ENCODE assay signal across 18 cellular contexts in the genomic region with DNA sequence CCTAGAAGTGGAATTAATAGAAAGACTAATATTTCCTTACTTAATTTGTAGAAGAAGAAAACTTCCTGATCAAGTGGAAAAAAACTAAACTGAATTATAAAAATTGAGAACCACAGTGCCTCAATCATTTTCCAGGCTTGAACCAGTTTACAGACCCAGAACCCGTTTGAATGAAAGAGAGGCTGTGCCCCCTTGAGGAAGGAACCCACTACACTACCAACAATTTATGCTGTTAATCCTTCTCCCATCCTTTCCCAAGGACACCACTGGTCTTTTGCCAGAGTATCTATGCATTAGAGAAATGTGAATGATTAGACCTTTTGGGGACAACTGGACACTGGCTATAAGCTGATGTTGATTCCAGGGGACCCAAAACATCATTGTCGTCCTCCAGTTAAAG.
A peak's percentile ranks its signal among the peaks of the same experiment; 100 is the strongest.
DNase-seq lines count a peak whose midpoint lies in the region; ATAC-seq and TF ChIP-seq lines count a peak whose summit lies in the region.
"Had no signal": no experiment of that assay in that cellular context is flagged by ENCODE, and none has a peak within 500 bp of the region (broad histone marks: within the 10 kb centered on the region; RNA-seq: fewer than 3 reads in every experiment).

No MANE protein-coding gene starts in this region.

- H4K20me1 ChIP-seq in neural progenitor cell (ENCODE audit: low read depth), result no peaks in the 10 kb centered on the region
- no peaks in the 10 kb centered on the region for H4K20me1 ChIP-seq in MM.1S (ENCODE audit: insufficient read depth, low read length)
- H4K20me1 ChIP-seq: BLaER1 had no signal

- no peaks in the 10 kb centered on the region for H3K9me3 ChIP-seq in endodermal cell (ENCODE audit: control insufficient read depth, low read length)
- no peaks in the 10 kb centered on the region for H3K9me3 ChIP-seq in neural progenitor cell (ENCODE audit: low read depth)
- H3K9me3 ChIP-seq in MM.1S (replicated peaks; ENCODE audit: insufficient read depth, low read length), result no peaks in the 10 kb centered on the region
- H3K9me3 ChIP-seq: BE2C, BLaER1 had no signal

- no peaks in the 10 kb centered on the region for H3K27me3 Mint-ChIP-seq in WTC11 (ENCODE audit: low read depth)
- no peaks in the 10 kb centered on the region for H3K27me3 Mint-ChIP-seq in endodermal cell (ENCODE audit: insufficient read depth)
- peaks cover 2% of the 10 kb centered on the region for H3K27me3 Mint-ChIP-seq in neural progenitor cell (ENCODE audit: insufficient read depth, low read depth)
- H3K27me3 Mint-ChIP-seq: CD4-positive, alpha-beta memory T cell; CD4-positive, CD25-positive, alpha-beta regulatory T cell; CD8-positive, alpha-beta memory T cell had no signal

- no peaks in the 10 kb centered on the region for H3K4me1 Mint-ChIP-seq in WTC11
- no peaks in the 10 kb centered on the region for H3K4me1 Mint-ChIP-seq in endodermal cell
- H3K4me1 Mint-ChIP-seq in neural progenitor cell, result peaks cover 6% of the 10 kb centered on the region
- H3K4me1 Mint-ChIP-seq: CD14-positive monocyte; CD4-positive, alpha-beta memory T cell; CD4-positive, CD25-positive, alpha-beta regulatory T cell; CD8-positive, alpha-beta memory T cell had no signal

- H3K4me3 Mint-ChIP-seq in WTC11, result no peak overlapping the region
- H3K4me3 Mint-ChIP-seq in endodermal cell, result no peak overlapping the region
- H3K4me3 Mint-ChIP-seq in neural progenitor cell, result no peak overlapping the region
- H3K4me3 Mint-ChIP-seq: CD14-positive monocyte; CD4-positive, alpha-beta memory T cell; CD4-positive, CD25-positive, alpha-beta regulatory T cell; CD8-positive, alpha-beta memory T cell had no signal

- H3K4me2 ChIP-seq in neural progenitor cell (no peak overlapping the region), MM.1S (ENCODE audit: low read depth, low read length) (no peak overlapping the region)
- H3K4me2 ChIP-seq: BLaER1 had no signal

- H3K9ac ChIP-seq in endodermal cell (ENCODE audit: extremely low read depth, low read length, poor library complexity, severe bottlenecking) (no peak overlapping the region), neural progenitor cell (no peak overlapping the region), MM.1S (ENCODE audit: low read length) (no peak overlapping the region)
- H3K9ac ChIP-seq: BLaER1 had no signal

- no peaks in the 10 kb centered on the region for H3K4me1 ChIP-seq in endodermal cell (ENCODE audit: control insufficient read depth, insufficient read depth, low read length)
- H3K4me1 ChIP-seq in neural progenitor cell, result peaks cover 8% of the 10 kb centered on the region
- no peaks in the 10 kb centered on the region for H3K4me1 ChIP-seq in MM.1S (ENCODE audit: low read length)
- H3K4me1 ChIP-seq: BE2C, BLaER1 had no signal

- H3F3A ChIP-seq in neural progenitor cell (ENCODE audit: low read depth) (no peaks in the 10 kb centered on the region), MM.1S (ENCODE audit: insufficient read depth, low read length) (no peaks in the 10 kb centered on the region)

- no peak overlapping the region for H3K27ac ChIP-seq in endodermal cell (ENCODE audit: low read depth, low read length)
- no peak overlapping the region for H3K27ac ChIP-seq in neural progenitor cell
- no peak overlapping the region for H3K27ac ChIP-seq in MM.1S (ENCODE audit: low read length)
- H3K27ac ChIP-seq: BLaER1 had no signal

- H3K27ac Mint-ChIP-seq in WTC11 (no peak overlapping the region), endodermal cell (no peak overlapping the region), neural progenitor cell (no peak overlapping the region)
- H3K27ac Mint-ChIP-seq: CD14-positive monocyte; CD4-positive, alpha-beta memory T cell; CD4-positive, CD25-positive, alpha-beta regulatory T cell; CD8-positive, alpha-beta memory T cell had no signal

- POLR2A ChIA-PET in WTC11 (lab: Charles Lee), result no interaction called here

- no peaks in the 10 kb centered on the region for H3K36me3 ChIP-seq in endodermal cell (ENCODE audit: control insufficient read depth, insufficient read depth, low read length)
- no peaks in the 10 kb centered on the region for H3K36me3 ChIP-seq in neural progenitor cell
- no peaks in the 10 kb centered on the region for H3K36me3 ChIP-seq in MM.1S (replicated peaks; ENCODE audit: insufficient read depth, low read length)
- H3K36me3 ChIP-seq: BE2C, BLaER1 had no signal

- TF ChIP-seq CTCF in WTC11 (IDR thresholded peaks at IDR 0.05), result no peak
- TF ChIP-seq CTCF in endodermal cell (conservative IDR thresholded peaks at IDR 0.05), result peak; percentile 65
- peak; percentile 16 for TF ChIP-seq CTCF in neural progenitor cell (IDR thresholded peaks at IDR 0.05)
- no peak for TF ChIP-seq CTCF in MM.1S (IDR thresholded peaks at IDR 0.05; ENCODE audit: low read length)

- H3K36me3 Mint-ChIP-seq in WTC11 (no peaks in the 10 kb centered on the region; the same call in 1 of the 2 replicates), endodermal cell (ENCODE audit: low read depth) (no peaks in the 10 kb centered on the region), neural progenitor cell (no peaks in the 10 kb centered on the region)
- H3K36me3 Mint-ChIP-seq: CD14-positive monocyte; CD4-positive, alpha-beta memory T cell; CD4-positive, CD25-positive, alpha-beta regulatory T cell; CD8-positive, alpha-beta memory T cell had no signal

- H3K9me3 Mint-ChIP-seq in WTC11 (peaks cover 30% of the 10 kb centered on the region), endodermal cell (no peaks in the 10 kb centered on the region), neural progenitor cell (peaks cover 2% of the 10 kb centered on the region)

- H3K79me2 ChIP-seq in neural progenitor cell (ENCODE audit: low read depth) (no peaks in the 10 kb centered on the region), MM.1S (ENCODE audit: low read length) (no peaks in the 10 kb centered on the region)

- WGBS in endodermal cell (ENCODE audit: insufficient coverage in 1 of 2, insufficient read length in 1 of 2), 2 experiments, result 90 to 94% methylated on average over 2 of the region's 2 CpGs

- 0 out of 2 replicates have a peak, but pooled peaks have one; percentile 38 for ATAC-seq in WTC11

- CTCF ChIA-PET in WTC11 (lab: Charles Lee), result interaction anchor here (1.4 kb wide), 1 partner anchor 10 kb away, joined by 3 read pairs; no protein-coding TSS in a partner anchor

- no peak overlapping the region for H2AFZ ChIP-seq in neural progenitor cell (replicated peaks)
- H2AFZ ChIP-seq in MM.1S (ENCODE audit: low read length), result no peak overlapping the region

- DNase-seq in WTC11 (ENCODE audit: low spot score) (no peak), endodermal cell (peak; percentile 47), neural progenitor cell (ENCODE audit: low spot score) (no peak), activated gamma-delta T cell (lab: John Stamatoyannopoulos, UW) (no peak), MM.1S (no peak)
- DNase-seq in activated CD4-positive, CD25-positive, alpha-beta regulatory T cell treated with anti-CD3 and anti-CD28 coated beads, Interleukin-2, amount 50 U/mL, for 72 hours, result no peak
- DNase-seq: 8988T; ACHN; BE2C; C1 segment of cervical spinal cord; CD4-positive, alpha-beta memory T cell; CD4-positive, CD25-positive, alpha-beta regulatory T cell; CD8-positive, alpha-beta memory T cell; COR-L47; DMS79 treated with DMSO at 0.1 percent for 48 hours; GF-D8 had no signal

- H3K27me3 ChIP-seq in endodermal cell (ENCODE audit: control insufficient read depth, insufficient read depth, low read length, poor library complexity, severe bottlenecking), result no peaks in the 10 kb centered on the region
- no peaks in the 10 kb centered on the region for H3K27me3 ChIP-seq in neural progenitor cell
- no peaks in the 10 kb centered on the region for H3K27me3 ChIP-seq in MM.1S (replicated peaks; ENCODE audit: insufficient read depth, low read length)
- H3K27me3 ChIP-seq: BE2C, BLaER1 had no signal

- no peaks in the 10 kb centered on the region for H3K9me2 ChIP-seq in MM.1S (replicated peaks; ENCODE audit: insufficient read depth, low read length)

- no peak overlapping the region for H3K4me3 ChIP-seq in endodermal cell (ENCODE audit: low read length)
- no peak overlapping the region for H3K4me3 ChIP-seq in neural progenitor cell
- H3K4me3 ChIP-seq in MM.1S (ENCODE audit: low read length), result no peak overlapping the region
- H3K4me3 ChIP-seq: BLaER1 had no signal

TF ChIP-seq in WTC11, 78 proteins besides CTCF, POLR2A, EP300 and RAD21 (continues in another document):
- TF ChIP-seq, protein P1, sequence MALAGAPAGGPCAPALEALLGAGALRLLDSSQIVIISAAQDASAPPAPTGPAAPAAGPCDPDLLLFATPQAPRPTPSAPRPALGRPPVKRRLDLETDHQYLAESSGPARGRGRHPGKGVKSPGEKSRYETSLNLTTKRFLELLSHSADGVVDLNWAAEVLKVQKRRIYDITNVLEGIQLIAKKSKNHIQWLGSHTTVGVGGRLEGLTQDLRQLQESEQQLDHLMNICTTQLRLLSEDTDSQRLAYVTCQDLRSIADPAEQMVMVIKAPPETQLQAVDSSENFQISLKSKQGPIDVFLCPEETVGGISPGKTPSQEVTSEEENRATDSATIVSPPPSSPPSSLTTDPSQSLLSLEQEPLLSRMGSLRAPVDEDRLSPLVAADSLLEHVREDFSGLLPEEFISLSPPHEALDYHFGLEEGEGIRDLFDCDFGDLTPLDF (CRISPR knock-in tag; IDR thresholded peaks at IDR 0.05), result no peak
- TF ChIP-seq TEAD4 (CRISPR knock-in tag; IDR thresholded peaks at IDR 0.05) (no peak), SMAD4 (CRISPR knock-in tag; IDR thresholded peaks at IDR 0.05) (no peak), GRHL2 (CRISPR knock-in tag; IDR thresholded peaks at IDR 0.05; ENCODE audit: insufficient replicate concordance, severe bottlenecking) (no peak), EMX1 (CRISPR knock-in tag; IDR thresholded peaks at IDR 0.05) (no peak), ZNF121 (CRISPR knock-in tag; IDR thresholded peaks at IDR 0.05) (no peak), CREB1 (CRISPR knock-in tag; IDR thresholded peaks at IDR 0.05) (no peak), ATF1 (CRISPR knock-in tag; IDR thresholded peaks at IDR 0.05) (no peak), ZNF219 (CRISPR knock-in tag; IDR thresholded peaks at IDR 0.05; ENCODE audit: borderline replicate concordance) (no peak), ZBTB21 (CRISPR knock-in tag; IDR thresholded peaks at IDR 0.05; ENCODE audit: borderline replicate concordance) (no peak), FOXK1 (CRISPR knock-in tag; IDR thresholded peaks at IDR 0.05) (no peak)
- TF ChIP-seq, protein P2, sequence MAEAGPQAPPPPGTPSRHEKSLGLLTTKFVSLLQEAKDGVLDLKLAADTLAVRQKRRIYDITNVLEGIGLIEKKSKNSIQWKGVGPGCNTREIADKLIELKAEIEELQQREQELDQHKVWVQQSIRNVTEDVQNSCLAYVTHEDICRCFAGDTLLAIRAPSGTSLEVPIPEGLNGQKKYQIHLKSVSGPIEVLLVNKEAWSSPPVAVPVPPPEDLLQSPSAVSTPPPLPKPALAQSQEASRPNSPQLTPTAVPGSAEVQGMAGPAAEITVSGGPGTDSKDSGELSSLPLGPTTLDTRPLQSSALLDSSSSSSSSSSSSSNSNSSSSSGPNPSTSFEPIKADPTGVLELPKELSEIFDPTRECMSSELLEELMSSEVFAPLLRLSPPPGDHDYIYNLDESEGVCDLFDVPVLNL (CRISPR knock-in tag; IDR thresholded peaks at IDR 0.05; ENCODE audit: borderline replicate concordance, low read depth), result no peak

Comparison
In these comparisons a context has a peak if more than half of its experiments do, and no peak if none do; other contexts are left out.
1. CTCF ChIP-seq: peak in endodermal cell (single experiment) and neural progenitor cell (single experiment); none in WTC11 (single experiment) and MM.1S (single experiment).